2 cellular contexts compared by ENCODE assay signal in genomic region chr2:240432820-240433801, GRCh38.
TF ChIP-seq lines count a peak whose summit lies in the region.

No MANE protein-coding gene starts in this region.

TF ChIP-seq in SK-N-SH, 30 proteins besides CTCF, POLR2A, EP300 and RAD21 (continued from another document):
- TF ChIP-seq IRF3 (IDR thresholded peaks at IDR 0.05; ENCODE audit: low read depth, low read length) (no peak), TEAD4 (IDR thresholded peaks at IDR 0.05; ENCODE audit: borderline replicate concordance, insufficient read depth) (no peak), FOXM1 (IDR thresholded peaks at IDR 0.05; ENCODE audit: low read depth) (no peak), GABPA (IDR thresholded peaks at IDR 0.05; ENCODE audit: low read depth) (no peak), EZH2phosphoT487 (IDR thresholded peaks at IDR 0.05; ENCODE audit: borderline replicate concordance, low read depth) (no peak)

TF ChIP-seq in SK-N-SH treated with all-trans-retinoic acid at 6 μM for 48 hours, 23 proteins besides CTCF, POLR2A, EP300 and RAD21 (continued from another document):
- TF ChIP-seq ZNF565 (CRISPR knock-in tag; conservative IDR thresholded peaks at IDR 0.05; ENCODE audit: low read depth): no peak
- TF ChIP-seq TSHZ2 (CRISPR knock-in tag; IDR thresholded peaks at IDR 0.05): no peak
- no peak for TF ChIP-seq CSRNP3 (CRISPR knock-in tag; IDR thresholded peaks at IDR 0.05)
- no peak for TF ChIP-seq SNAI2 (CRISPR knock-in tag; IDR thresholded peaks at IDR 0.05)
- TF ChIP-seq ZNF8 (CRISPR knock-in tag; IDR thresholded peaks at IDR 0.05): no peak
- TF ChIP-seq TCF4 (CRISPR knock-in tag; IDR thresholded peaks at IDR 0.05; ENCODE audit: borderline replicate concordance): no peak
TF ChIP-seq in SK-N-SH treated with all-trans-retinoic acid at 6 μM for 48 hours: peak in this region for 0.
